Comparison of ENCODE assay signal across 8 cellular contexts in the genomic region with DNA sequence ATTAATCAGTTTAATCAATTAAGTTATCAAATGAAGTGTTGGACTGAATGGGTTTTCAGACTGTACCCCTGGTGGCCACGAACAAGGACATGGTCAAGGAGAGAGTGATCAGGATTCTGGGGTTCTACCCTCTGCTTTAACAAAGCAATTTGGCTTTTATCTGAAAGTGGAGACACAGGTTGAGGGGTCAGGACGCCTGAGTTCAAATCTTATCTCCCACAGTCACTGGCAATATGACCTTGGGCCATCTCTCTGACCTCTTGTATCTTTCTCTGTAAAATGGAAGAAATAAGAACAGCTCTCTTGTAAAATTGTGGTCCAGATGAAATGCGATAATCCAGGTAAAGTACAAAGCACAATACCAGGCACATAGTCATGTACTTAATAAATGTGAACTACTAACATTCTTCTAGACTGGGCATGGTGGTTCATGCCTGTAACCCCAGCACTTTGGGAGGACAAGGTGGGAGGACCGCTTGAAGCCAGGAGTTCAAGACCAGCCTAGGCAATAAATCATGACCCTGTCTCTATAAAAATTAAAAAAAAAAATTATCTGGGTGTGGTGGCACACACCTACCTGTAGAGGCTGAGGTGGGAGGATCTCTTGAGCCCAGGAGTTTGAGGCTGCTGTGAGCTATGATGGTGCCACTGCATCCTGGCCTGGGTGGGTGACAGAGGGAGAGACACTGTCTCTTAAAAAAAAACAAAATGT.
"Had no signal": no experiment of that assay in that cellular context is flagged by ENCODE, and none has a peak within 500 bp of the region (broad histone marks: within the 10 kb centered on the region; RNA-seq: fewer than 3 reads in every experiment).

No MANE protein-coding gene starts in this region.

- H3K4me3 ChIP-seq: GM23248, HAP-1 had no signal

- FAIRE-seq: HepG2 had no signal

- H3K27ac Mint-ChIP-seq: HFFc6, IgD-negative memory B cell had no signal

- H3K4me1 ChIP-seq: HAP-1 had no signal

- H3K9me3 Mint-ChIP-seq: HFFc6 had no signal

- H3K4me3 Mint-ChIP-seq: HFFc6, IgD-negative memory B cell had no signal

- H3K4me1 Mint-ChIP-seq: IgD-negative memory B cell had no signal

- H3K9ac ChIP-seq: GM23248 had no signal

- H3K9me3 ChIP-seq: HAP-1 had no signal

- H3K27ac ChIP-seq: GM23248 had no signal

- H3K36me3 ChIP-seq: HAP-1 had no signal

- H3K36me3 Mint-ChIP-seq: IgD-negative memory B cell had no signal

- DNase-seq: GM23248, GOT3, H7, HFFc6, KG1 had no signal

- H2AFZ ChIP-seq: GM23248 had no signal

- ATAC-seq: HepG2 had no signal
